In the genomic region with DNA sequence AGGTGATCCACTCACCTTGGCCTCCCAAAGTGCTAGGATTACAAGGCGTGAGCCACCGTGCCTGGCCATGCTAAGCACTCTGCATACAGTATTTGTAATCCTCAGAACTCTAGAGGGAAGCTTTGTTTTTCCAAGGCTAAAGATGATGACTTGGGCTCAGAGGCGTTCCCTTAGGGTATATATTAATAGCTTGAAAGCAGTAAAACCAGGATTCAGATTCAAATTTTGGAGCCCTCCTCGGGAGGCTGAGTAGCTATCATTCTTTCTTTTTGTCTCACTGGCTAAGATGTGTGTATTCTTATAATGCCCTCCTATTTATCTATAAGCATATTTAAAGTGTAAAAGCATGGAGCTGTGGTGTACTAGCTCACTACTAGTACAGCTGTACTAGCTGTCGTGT, we compare ENCODE assay signal across 19 cellular contexts.
DNase-seq lines count a peak whose midpoint lies in the region; ATAC-seq and TF ChIP-seq lines count a peak whose summit lies in the region.
"Had no signal": no experiment of that assay in that cellular context is flagged by ENCODE, and none has a peak within 500 bp of the region (broad histone marks: within the 10 kb centered on the region; RNA-seq: fewer than 3 reads in every experiment).

No MANE protein-coding gene starts in this region.

- POLR2A ChIA-PET in naive thymus-derived CD4-positive, alpha-beta T cell (lab: Charles Lee), result interaction anchor here (0.5 to 0.6 kb wide), 3 partner anchors 47 to 348 kb away, joined by 3 to 7 read pairs (median 3); no protein-coding TSS in a partner anchor

- no peak overlapping the region for H3K4me3 ChIP-seq in naive thymus-derived CD4-positive, alpha-beta T cell (ENCODE audit: low read length)
- H3K4me3 ChIP-seq in esophagus squamous epithelium, result no peak overlapping the region
- H3K4me3 ChIP-seq: GM23338 had no signal

- H3K27me3 Mint-ChIP-seq in activated T-helper 17 cell treated with anti-CD3 and anti-CD28 coated beads, Interleukin-2, amount 50 U/mL, for 72 hours, result no peaks in the 10 kb centered on the region
- no peaks in the 10 kb centered on the region for H3K27me3 Mint-ChIP-seq in naive thymus-derived CD4-positive, alpha-beta T cell
- H3K27me3 Mint-ChIP-seq: CD4-positive, CD25-positive, alpha-beta regulatory T cell; IgD-negative memory B cell had no signal

- H3K4me1 ChIP-seq in naive thymus-derived CD4-positive, alpha-beta T cell (ENCODE audit: control insufficient read depth in 2 of 2, insufficient read depth in 2 of 2, low read length in 2 of 2), result no peaks in the 10 kb centered on the region
- H3K4me1 ChIP-seq in esophagus squamous epithelium, result no peaks in the 10 kb centered on the region
- H3K4me1 ChIP-seq: BE2C, Caco-2 had no signal

- 86 to 87% methylated on average over 5 of the region's 5 CpGs for WGBS in esophagus squamous epithelium, 2 donors

- H3K36me3 ChIP-seq in naive thymus-derived CD4-positive, alpha-beta T cell (ENCODE audit: control insufficient read depth in 2 of 3, insufficient read depth in 3 of 3, low read length in 3 of 3), result peaks cover 22 to 75% (median 43%) of the 10 kb centered on the region in 3 experiments
- peaks cover 5 to 98% (median 42%) of the 10 kb centered on the region in 3 donors for H3K36me3 ChIP-seq in esophagus squamous epithelium

- no peak for TF ChIP-seq POLR2A in esophagus squamous epithelium (IDR thresholded peaks at IDR 0.05)

- H3K27ac Mint-ChIP-seq in activated naive CD4-positive, alpha-beta T cell treated with anti-CD3 and anti-CD28 coated beads, Interleukin-2, amount 50 U/mL, for 72 hours, result peak overlapping the region; percentile 6 to 17
- peak overlapping the region; percentile 81 for H3K27ac Mint-ChIP-seq in activated T-helper 17 cell treated with anti-CD3 and anti-CD28 coated beads, Interleukin-2, amount 50 U/mL, for 72 hours
- H3K27ac Mint-ChIP-seq in naive thymus-derived CD4-positive, alpha-beta T cell, result peak overlapping the region in 1 of 9 donors; percentile 25
- H3K27ac Mint-ChIP-seq: GM23338, HFFc6, IgD-negative memory B cell had no signal

- intact Hi-C loops in naive thymus-derived CD4-positive, alpha-beta T cell (cut with micrococcal nuclease), result no loop called here
- intact Hi-C loops in esophagus squamous epithelium (cut with DNase I), result no loop called here

- CTCF ChIA-PET in naive thymus-derived CD4-positive, alpha-beta T cell (lab: Charles Lee), result interaction anchor here (0.7 kb wide), 2 partner anchors 489 to 866 kb away, joined by 3 to 4 read pairs; no protein-coding TSS in a partner anchor

- no peaks in the 10 kb centered on the region for H3K9me3 ChIP-seq in naive thymus-derived CD4-positive, alpha-beta T cell (ENCODE audit: control insufficient read depth in 2 of 3, low read length in 3 of 3)
- H3K9me3 ChIP-seq in esophagus squamous epithelium, result no peaks in the 10 kb centered on the region
- H3K9me3 ChIP-seq: BE2C, Caco-2 had no signal

- H3K27ac ChIP-seq in naive thymus-derived CD4-positive, alpha-beta T cell (ENCODE audit: low read depth, low read length), result peak overlapping the region; percentile 3
- H3K27ac ChIP-seq in esophagus squamous epithelium, result no peak overlapping the region

- no peak overlapping the region for H3K4me3 Mint-ChIP-seq in activated T-helper 17 cell treated with anti-CD3 and anti-CD28 coated beads, Interleukin-2, amount 50 U/mL, for 72 hours
- H3K4me3 Mint-ChIP-seq in naive thymus-derived CD4-positive, alpha-beta T cell, result no peak overlapping the region
- H3K4me3 Mint-ChIP-seq: CD4-positive, CD25-positive, alpha-beta regulatory T cell; GM23338; HFFc6; IgD-negative memory B cell had no signal

- TF ChIP-seq CTCF in esophagus squamous epithelium (IDR thresholded peaks at IDR 0.05), result no peak

- ATAC-seq in activated naive CD4-positive, alpha-beta T cell treated with anti-CD3 and anti-CD28 coated beads, Interleukin-2, amount 50 U/mL, for 72 hours, result no peak
- no peak for ATAC-seq in activated T-helper 17 cell treated with anti-CD3 and anti-CD28 coated beads, Interleukin-2, amount 50 U/mL, for 72 hours (replicated peaks)
- ATAC-seq in naive thymus-derived CD4-positive, alpha-beta T cell, result no peak
- ATAC-seq in HG03354 (IDR thresholded peaks at IDR 0.05; ENCODE audit: poor library complexity, severe bottlenecking, unreplicated experiment), result no peak
- ATAC-seq: GM23338, HCT116, HepG2 had no signal

- no peaks in the 10 kb centered on the region for H3K4me1 Mint-ChIP-seq in activated T-helper 17 cell treated with anti-CD3 and anti-CD28 coated beads, Interleukin-2, amount 50 U/mL, for 72 hours
- H3K4me1 Mint-ChIP-seq in naive thymus-derived CD4-positive, alpha-beta T cell, result peaks cover 0 to 2% (median 0%) of the 10 kb centered on the region in 7 donors
- H3K4me1 Mint-ChIP-seq: CD4-positive, CD25-positive, alpha-beta regulatory T cell; GM23338; IgD-negative memory B cell had no signal

- no peak for DNase-seq in activated naive CD4-positive, alpha-beta T cell treated with anti-CD3 and anti-CD28 coated beads, Interleukin-2, amount 50 U/mL, for 72 hours (ENCODE audit: low spot score in 2 of 2)
- DNase-seq in activated naive CD4-positive, alpha-beta T cell treated with anti-CD3 and anti-CD28 coated beads, Interleukin-2, amount 50 U/mL, for 16 hours, result no peak
- DNase-seq in naive thymus-derived CD4-positive, alpha-beta T cell, result no peak
- no peak for DNase-seq in esophagus squamous epithelium (lab: John Stamatoyannopoulos, UW)
- DNase-seq: ACHN; BE2C; C1 segment of cervical spinal cord; Caco-2; CD4-positive, CD25-positive, alpha-beta regulatory T cell; DMS153; DMS79; GDM1; HFFc6 had no signal

- H3K36me3 Mint-ChIP-seq in activated naive CD4-positive, alpha-beta T cell treated with anti-CD3 and anti-CD28 coated beads, Interleukin-2, amount 50 U/mL, for 72 hours, result no peaks in the 10 kb centered on the region
- peaks cover 96% of the 10 kb centered on the region for H3K36me3 Mint-ChIP-seq in activated T-helper 17 cell treated with anti-CD3 and anti-CD28 coated beads, Interleukin-2, amount 50 U/mL, for 72 hours (ENCODE audit: low read depth)
- H3K36me3 Mint-ChIP-seq in naive thymus-derived CD4-positive, alpha-beta T cell, result peaks cover 6 to 48% (median 22%) of the 10 kb centered on the region in 5 donors

- H3K27me3 ChIP-seq in naive thymus-derived CD4-positive, alpha-beta T cell (ENCODE audit: control insufficient read depth in 2 of 2, insufficient read depth in 2 of 2, low read length in 2 of 2), result no peaks in the 10 kb centered on the region
- no peaks in the 10 kb centered on the region for H3K27me3 ChIP-seq in esophagus squamous epithelium
- H3K27me3 ChIP-seq: BE2C had no signal

- no peaks in the 10 kb centered on the region for H3K9me3 Mint-ChIP-seq in activated naive CD4-positive, alpha-beta T cell treated with anti-CD3 and anti-CD28 coated beads, Interleukin-2, amount 50 U/mL, for 72 hours
- no peaks in the 10 kb centered on the region for H3K9me3 Mint-ChIP-seq in activated T-helper 17 cell treated with anti-CD3 and anti-CD28 coated beads, Interleukin-2, amount 50 U/mL, for 72 hours
- H3K9me3 Mint-ChIP-seq in naive thymus-derived CD4-positive, alpha-beta T cell, result no peaks in the 10 kb centered on the region
- H3K9me3 Mint-ChIP-seq: CD4-positive, CD25-positive, alpha-beta regulatory T cell; GM23338; HFFc6; IgD-negative memory B cell had no signal
